In genomic region chr2:150046211-150046610, GRCh38 we compare ENCODE assay signal across 1 cellular context.
TF ChIP-seq lines count a peak whose summit lies in the region.

No MANE protein-coding gene starts in this region.

TF ChIP-seq in WTC11, 78 proteins besides CTCF, POLR2A, EP300 and RAD21 (continued from another document):
- TF ChIP-seq, protein P1, sequence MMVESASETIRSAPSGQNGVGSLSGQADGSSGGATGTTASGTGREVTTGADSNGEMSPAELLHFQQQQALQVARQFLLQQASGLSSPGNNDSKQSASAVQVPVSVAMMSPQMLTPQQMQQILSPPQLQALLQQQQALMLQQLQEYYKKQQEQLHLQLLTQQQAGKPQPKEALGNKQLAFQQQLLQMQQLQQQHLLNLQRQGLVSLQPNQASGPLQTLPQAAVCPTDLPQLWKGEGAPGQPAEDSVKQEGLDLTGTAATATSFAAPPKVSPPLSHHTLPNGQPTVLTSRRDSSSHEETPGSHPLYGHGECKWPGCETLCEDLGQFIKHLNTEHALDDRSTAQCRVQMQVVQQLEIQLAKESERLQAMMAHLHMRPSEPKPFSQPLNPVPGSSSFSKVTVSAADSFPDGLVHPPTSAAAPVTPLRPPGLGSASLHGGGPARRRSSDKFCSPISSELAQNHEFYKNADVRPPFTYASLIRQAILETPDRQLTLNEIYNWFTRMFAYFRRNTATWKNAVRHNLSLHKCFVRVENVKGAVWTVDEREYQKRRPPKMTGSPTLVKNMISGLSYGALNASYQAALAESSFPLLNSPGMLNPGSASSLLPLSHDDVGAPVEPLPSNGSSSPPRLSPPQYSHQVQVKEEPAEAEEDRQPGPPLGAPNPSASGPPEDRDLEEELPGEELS (CRISPR knock-in tag; IDR thresholded peaks at IDR 0.05): no peak
- TF ChIP-seq SMAD4 (CRISPR knock-in tag; IDR thresholded peaks at IDR 0.05): no peak
- TF ChIP-seq, protein P2, sequence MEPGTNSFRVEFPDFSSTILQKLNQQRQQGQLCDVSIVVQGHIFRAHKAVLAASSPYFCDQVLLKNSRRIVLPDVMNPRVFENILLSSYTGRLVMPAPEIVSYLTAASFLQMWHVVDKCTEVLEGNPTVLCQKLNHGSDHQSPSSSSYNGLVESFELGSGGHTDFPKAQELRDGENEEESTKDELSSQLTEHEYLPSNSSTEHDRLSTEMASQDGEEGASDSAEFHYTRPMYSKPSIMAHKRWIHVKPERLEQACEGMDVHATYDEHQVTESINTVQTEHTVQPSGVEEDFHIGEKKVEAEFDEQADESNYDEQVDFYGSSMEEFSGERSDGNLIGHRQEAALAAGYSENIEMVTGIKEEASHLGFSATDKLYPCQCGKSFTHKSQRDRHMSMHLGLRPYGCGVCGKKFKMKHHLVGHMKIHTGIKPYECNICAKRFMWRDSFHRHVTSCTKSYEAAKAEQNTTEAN (CRISPR knock-in tag; IDR thresholded peaks at IDR 0.05): no peak
- no peak for TF ChIP-seq CREM (CRISPR knock-in tag; IDR thresholded peaks at IDR 0.05)
- TF ChIP-seq KAT7 (CRISPR knock-in tag; IDR thresholded peaks at IDR 0.05; ENCODE audit: borderline replicate concordance): no peak
- no peak for TF ChIP-seq ERG (CRISPR knock-in tag; IDR thresholded peaks at IDR 0.05)
- no peak for TF ChIP-seq ZNF263 (CRISPR knock-in tag; IDR thresholded peaks at IDR 0.05; ENCODE audit: low read depth)
- no peak for TF ChIP-seq GTF2I (CRISPR knock-in tag; conservative IDR thresholded peaks at IDR 0.05)
- no peak for TF ChIP-seq ZNF532 (CRISPR knock-in tag; IDR thresholded peaks at IDR 0.05; ENCODE audit: borderline replicate concordance)
